31 cellular contexts compared by ENCODE assay signal in genomic region chr3:126742057-126742456, GRCh38.
"Had no signal": no experiment of that assay in that cellular context is flagged by ENCODE, and none has a peak within 500 bp of the region (broad histone marks: within the 10 kb centered on the region; RNA-seq: fewer than 3 reads in every experiment).

No MANE protein-coding gene starts in this region.

- H3K27me3 Mint-ChIP-seq: activated CD4-positive, alpha-beta memory T cell treated with anti-CD3 and anti-CD28 coated beads for 36 hours; activated CD4-positive, alpha-beta T cell treated with anti-CD3 and anti-CD28 coated beads for 36 hours; activated CD4-positive, alpha-beta T cell treated with anti-CD3 and anti-CD28 coated beads, Interleukin-2, amount 10 ng/mL, durations not matched to agents 24 days and 14 days; activated CD8-positive, alpha-beta memory T cell treated with anti-CD3 and anti-CD28 coated beads, Interleukin-2, amount 10 ng/mL, durations not matched to agents 7 days and 5 days; activated naive CD8-positive, alpha-beta T cell; activated naive CD8-positive, alpha-beta T cell treated with anti-CD3 and anti-CD28 coated beads, Interleukin-2, amount 50 U/mL, for 24 hours; dendritic cell treated with granulocyte-macrophage colony-stimulating factor and Interleukin-4, amounts not matched to agents 40 ng/mL and 50 ng/mL, for 4 days had no signal

- H3K4me1 Mint-ChIP-seq: activated CD4-positive, alpha-beta T cell treated with anti-CD3 and anti-CD28 coated beads for 36 hours; activated CD4-positive, alpha-beta T cell treated with anti-CD3 and anti-CD28 coated beads, Interleukin-2, amount 10 ng/mL, durations not matched to agents 24 days and 14 days; activated CD8-positive, alpha-beta memory T cell treated with anti-CD3 and anti-CD28 coated beads, Interleukin-2, amount 10 ng/mL, durations not matched to agents 7 days and 5 days; activated naive CD8-positive, alpha-beta T cell treated with anti-CD3 and anti-CD28 coated beads, Interleukin-2, amount 50 U/mL, for 24 hours had no signal

- ATAC-seq: activated CD4-positive, alpha-beta T cell treated with anti-CD3 and anti-CD28 coated beads for 36 hours; activated CD8-positive, alpha-beta memory T cell treated with anti-CD3 and anti-CD28 coated beads, Interleukin-2, amount 10 ng/mL, durations not matched to agents 7 days and 5 days; activated CD8-positive, alpha-beta T cell treated with anti-CD3 and anti-CD28 coated beads, Interleukin-2, amount 10 ng/mL, durations not matched to agents 7 days and 5 days; activated naive CD8-positive, alpha-beta T cell treated with anti-CD3 and anti-CD28 coated beads, Interleukin-2, amount 50 U/mL, for 24 hours; body of pancreas; esophagus mucosa; heart left ventricle had no signal

- H3K9me3 Mint-ChIP-seq: activated T-helper 2 cell treated with anti-CD3 and anti-CD28 coated beads, Interferon-gamma antibody, Interleukin-2, Interleukin-4, amounts not matched to agents 10 μg/mL and 5 μg/mL and 100 μg/mL, durations not matched to agents 14 hours and 24 hours and 36 hours; dendritic cell treated with granulocyte-macrophage colony-stimulating factor and Interleukin-4, amounts not matched to agents 40 ng/mL and 50 ng/mL, for 4 days had no signal

- DNase-seq: activated CD4-positive, alpha-beta memory T cell treated with anti-CD3 and anti-CD28 coated beads for 36 hours; activated CD4-positive, alpha-beta T cell treated with anti-CD3 and anti-CD28 coated beads for 36 hours; activated CD4-positive, alpha-beta T cell treated with anti-CD3 and anti-CD28 coated beads, Interleukin-2, amount 10 ng/mL, durations not matched to agents 24 days and 14 days; activated CD4-positive, CD25-positive, alpha-beta regulatory T cell; activated CD4-positive, CD25-positive, alpha-beta regulatory T cell treated with anti-CD3 and anti-CD28 coated beads, Interleukin-2, amount 50 U/mL, for 72 hours; activated CD8-positive, alpha-beta memory T cell treated with anti-CD3 and anti-CD28 coated beads, Interleukin-2, amount 10 ng/mL, durations not matched to agents 7 days and 5 days; activated CD8-positive, alpha-beta memory T cell treated with anti-CD3 and anti-CD28 coated beads, Interleukin-2, amount 50 U/mL, for 4 hours; activated CD8-positive, alpha-beta T cell treated with anti-CD3 and anti-CD28 coated beads, Interleukin-2, amount 10 ng/mL, durations not matched to agents 7 days and 5 days; activated effector memory CD4-positive, alpha-beta T cell treated with anti-CD3 and anti-CD28 coated beads, Interleukin-2, amount 50 U/mL, for 16 hours; activated naive CD4-positive, alpha-beta T cell treated with anti-CD3 and anti-CD28 coated beads, Interleukin-2, amount 50 U/mL, for 16 hours; activated naive CD8-positive, alpha-beta T cell treated with anti-CD3 and anti-CD28 coated beads, Interleukin-2, amount 50 U/mL, for 24 hours; activated T-cell treated with anti-CD3 and anti-CD28 coated beads, Interleukin-2, amount 50 U/mL, for 1 hour; activated T-cell treated with anti-CD3 and anti-CD28 coated beads, Interleukin-2, amount 50 U/mL, for 48 hours; adrenal gland; amygdala; aorta; body of pancreas; caudate nucleus; cerebellar nuclear complex; colonic mucosa; dorsolateral prefrontal cortex; effector memory CD4-positive, alpha-beta T cell; endodermal cell; foreskin fibroblast; heart left ventricle; T-helper 2 cell had no signal

- H3K4me3 Mint-ChIP-seq: activated CD4-positive, alpha-beta memory T cell treated with anti-CD3 and anti-CD28 coated beads for 36 hours; activated CD4-positive, alpha-beta T cell treated with anti-CD3 and anti-CD28 coated beads for 36 hours; activated CD4-positive, alpha-beta T cell treated with anti-CD3 and anti-CD28 coated beads, Interleukin-2, amount 10 ng/mL, durations not matched to agents 24 days and 14 days; activated CD8-positive, alpha-beta memory T cell treated with anti-CD3 and anti-CD28 coated beads, Interleukin-2, amount 10 ng/mL, durations not matched to agents 7 days and 5 days; activated CD8-positive, alpha-beta T cell treated with anti-CD3 and anti-CD28 coated beads, Interleukin-2, amount 10 ng/mL, durations not matched to agents 7 days and 5 days; activated naive CD8-positive, alpha-beta T cell; activated naive CD8-positive, alpha-beta T cell treated with anti-CD3 and anti-CD28 coated beads, Interleukin-2, amount 50 U/mL, for 24 hours; activated T-helper 1 cell treated with anti-CD3 and anti-CD28 coated beads, Interleukin-12 subunit alpha, Interleukin-12 subunit beta, Interleukin-2, Interleukin-4 antibody, amounts not matched to agents 30 ng/mL and 10 ng/mL and 1 ng/mL, durations not matched to agents 14 hours and 24 hours and 36 hours; dendritic cell treated with granulocyte-macrophage colony-stimulating factor and Interleukin-4, amounts not matched to agents 40 ng/mL and 50 ng/mL, for 4 days; endodermal cell had no signal

- H3K27ac Mint-ChIP-seq: activated CD4-positive, alpha-beta memory T cell treated with anti-CD3 and anti-CD28 coated beads for 36 hours; activated CD4-positive, alpha-beta T cell treated with anti-CD3 and anti-CD28 coated beads for 36 hours; activated CD4-positive, alpha-beta T cell treated with anti-CD3 and anti-CD28 coated beads, Interleukin-2, amount 10 ng/mL, durations not matched to agents 24 days and 14 days; activated CD8-positive, alpha-beta memory T cell treated with anti-CD3 and anti-CD28 coated beads, Interleukin-2, amount 10 ng/mL, durations not matched to agents 7 days and 5 days; activated CD8-positive, alpha-beta T cell treated with anti-CD3 and anti-CD28 coated beads, Interleukin-2, amount 10 ng/mL, durations not matched to agents 7 days and 5 days; activated naive CD8-positive, alpha-beta T cell; activated naive CD8-positive, alpha-beta T cell treated with anti-CD3 and anti-CD28 coated beads, Interleukin-2, amount 50 U/mL, for 24 hours; activated T-helper 1 cell treated with anti-CD3 and anti-CD28 coated beads, Interleukin-12 subunit alpha, Interleukin-12 subunit beta, Interleukin-2, Interleukin-4 antibody, amounts not matched to agents 30 ng/mL and 10 ng/mL and 1 ng/mL, durations not matched to agents 14 hours and 24 hours and 36 hours; activated T-helper 2 cell treated with anti-CD3 and anti-CD28 coated beads, Interferon-gamma antibody, Interleukin-2, Interleukin-4, amounts not matched to agents 10 μg/mL and 5 μg/mL and 100 μg/mL, durations not matched to agents 14 hours and 24 hours and 36 hours; dendritic cell treated with granulocyte-macrophage colony-stimulating factor and Interleukin-4, amounts not matched to agents 40 ng/mL and 50 ng/mL, for 4 days; endodermal cell had no signal
